ENCODE assay signal across 21 cellular contexts in genomic region chr3:70097084-70097483, GRCh38.
DNase-seq lines count a peak whose midpoint lies in the region; ATAC-seq and TF ChIP-seq lines count a peak whose summit lies in the region.
"Had no signal": no experiment of that assay in that cellular context is flagged by ENCODE, and none has a peak within 500 bp of the region (broad histone marks: within the 10 kb centered on the region; RNA-seq: fewer than 3 reads in every experiment).

No MANE protein-coding gene starts in this region.

- H3K4me3 ChIP-seq in SK-N-SH (ENCODE audit: low read depth in 2 of 2, low read length in 1 of 2), result no peak overlapping the region
- no peak overlapping the region for H3K4me3 ChIP-seq in epithelial cell of proximal tubule (ENCODE audit: low read depth, low read length)
- H3K4me3 ChIP-seq: K562 had no signal

- H3K27ac ChIP-seq in SK-N-SH (ENCODE audit: low read depth in 2 of 2, low read length in 1 of 2), result no peak overlapping the region
- H3K27ac ChIP-seq: 22Rv1, RWPE1 had no signal

- POLR2A ChIA-PET in SK-N-SH (lab: Yijun Ruan, JAX), result no interaction called here

- no peak for TF ChIP-seq CTCF in SK-N-SH (IDR thresholded peaks at IDR 0.05)
- peak; percentile 11 for TF ChIP-seq CTCF in epithelial cell of proximal tubule (conservative IDR thresholded peaks at IDR 0.05; ENCODE audit: low read depth, low read length)

- CTCF ChIA-PET in SK-N-SH (lab: Yijun Ruan, JAX), result interaction anchor here (1.2 to 8.6 kb wide), 3 partner anchors 8 to 260 kb away, joined by 4 to 114 read pairs (median 4); no protein-coding TSS in a partner anchor

- H3K9me2 ChIP-seq in SK-N-SH, result no peaks in the 10 kb centered on the region

- H2AFZ ChIP-seq in SK-N-SH (ENCODE audit: low read depth), result no peak overlapping the region

- DNase-seq in SK-N-SH (no peak), epithelial cell of proximal tubule (ENCODE audit: low read depth) (no peak), midbrain (lab: John Stamatoyannopoulos, UW) (peak; percentile 8), NCI-H748 (lab: John Stamatoyannopoulos, UW; ENCODE audit: unreplicated experiment) (no peak), NCI-H1105 treated with DMSO at 0.1 percent for 48 hours (lab: John Stamatoyannopoulos, UW) (no peak)
- DNase-seq in activated naive CD4-positive, alpha-beta T cell treated with anti-CD3 and anti-CD28 coated beads, Interleukin-2, amount 50 U/mL, for 16 hours, result no peak
- DNase-seq: ACHN, GOT3, HCEC 1CT, Kasumi-1, NCI-H1105, NCI-H146, NCI-H1930, NCI-H2107, NCI-H774, SHP77 had no signal

- TF ChIP-seq EP300 in SK-N-SH (IDR thresholded peaks at IDR 0.05; ENCODE audit: borderline replicate concordance in 1 of 2, low read depth in 1 of 2, low read length in 1 of 2), result no peak

- H3K79me2 ChIP-seq in SK-N-SH (ENCODE audit: insufficient read depth), result no peaks in the 10 kb centered on the region

- H3F3A ChIP-seq in SK-N-SH (replicated peaks; ENCODE audit: insufficient read depth), result no peaks in the 10 kb centered on the region

- H3K4me1 ChIP-seq in SK-N-SH (ENCODE audit: control insufficient read depth in 1 of 2, insufficient read depth in 2 of 2, low read depth in 1 of 2, low read length in 1 of 2), result no peaks in the 10 kb centered on the region

- H3K36me3 ChIP-seq in SK-N-SH (replicated peaks in 1 of 2; ENCODE audit: control insufficient read depth in 1 of 2, insufficient read depth in 2 of 2, low read length in 1 of 2), result no peaks in the 10 kb centered on the region

- WGBS in SK-N-SH (ENCODE audit: low lambda C conversion rate), result 89% methylated on average over 1 of the region's 1 CpG

- H3K9me3 ChIP-seq in SK-N-SH, result no peaks in the 10 kb centered on the region

- H4K20me1 ChIP-seq in SK-N-SH (ENCODE audit: insufficient read depth), result no peaks in the 10 kb centered on the region

- peak; percentile 11; the same call in 1 of the 2 replicates for TF ChIP-seq RAD21 in SK-N-SH (IDR thresholded peaks at IDR 0.05; ENCODE audit: low read length)

- no peak for ATAC-seq in SK-N-SH treated with all-trans-retinoic acid at 6 μM for 48 hours
- ATAC-seq: K562, Panc1 had no signal

- H3K4me2 ChIP-seq in SK-N-SH, result no peak overlapping the region

- no peaks in the 10 kb centered on the region for H3K27me3 ChIP-seq in SK-N-SH (ENCODE audit: insufficient read depth)

- H3K9ac ChIP-seq in SK-N-SH, result no peak overlapping the region

TF ChIP-seq in SK-N-SH, 30 proteins besides CTCF, POLR2A, EP300 and RAD21:
- TF ChIP-seq CHD2 (IDR thresholded peaks at IDR 0.05; ENCODE audit: low read length, partially characterized antibody), result no peak
- no peak for TF ChIP-seq FOXJ3 (CRISPR knock-in tag; IDR thresholded peaks at IDR 0.05)
- TF ChIP-seq MXI1 (IDR thresholded peaks at IDR 0.05; ENCODE audit: low read depth, low read length), result no peak
- TF ChIP-seq SMC3 (IDR thresholded peaks at IDR 0.05; ENCODE audit: low read depth, low read length), result no peak

TF ChIP-seq in SK-N-SH treated with all-trans-retinoic acid at 6 μM for 48 hours, 23 proteins besides CTCF, POLR2A, EP300 and RAD21:
- TF ChIP-seq, protein P1, sequence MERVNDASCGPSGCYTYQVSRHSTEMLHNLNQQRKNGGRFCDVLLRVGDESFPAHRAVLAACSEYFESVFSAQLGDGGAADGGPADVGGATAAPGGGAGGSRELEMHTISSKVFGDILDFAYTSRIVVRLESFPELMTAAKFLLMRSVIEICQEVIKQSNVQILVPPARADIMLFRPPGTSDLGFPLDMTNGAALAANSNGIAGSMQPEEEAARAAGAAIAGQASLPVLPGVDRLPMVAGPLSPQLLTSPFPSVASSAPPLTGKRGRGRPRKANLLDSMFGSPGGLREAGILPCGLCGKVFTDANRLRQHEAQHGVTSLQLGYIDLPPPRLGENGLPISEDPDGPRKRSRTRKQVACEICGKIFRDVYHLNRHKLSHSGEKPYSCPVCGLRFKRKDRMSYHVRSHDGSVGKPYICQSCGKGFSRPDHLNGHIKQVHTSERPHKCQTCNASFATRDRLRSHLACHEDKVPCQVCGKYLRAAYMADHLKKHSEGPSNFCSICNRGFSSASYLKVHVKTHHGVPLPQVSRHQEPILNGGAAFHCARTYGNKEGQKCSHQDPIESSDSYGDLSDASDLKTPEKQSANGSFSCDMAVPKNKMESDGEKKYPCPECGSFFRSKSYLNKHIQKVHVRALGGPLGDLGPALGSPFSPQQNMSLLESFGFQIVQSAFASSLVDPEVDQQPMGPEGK (CRISPR knock-in tag; IDR thresholded peaks at IDR 0.05; ENCODE audit: borderline replicate concordance), result no peak
- TF ChIP-seq OSR1 (CRISPR knock-in tag; IDR thresholded peaks at IDR 0.05) (no peak), PPARA (CRISPR knock-in tag; IDR thresholded peaks at IDR 0.05; ENCODE audit: borderline replicate concordance) (no peak), ZNF70 (CRISPR knock-in tag; IDR thresholded peaks at IDR 0.05) (no peak), POU6F1 (CRISPR knock-in tag; IDR thresholded peaks at IDR 0.05; ENCODE audit: borderline replicate concordance, low read depth) (no peak), ARNTL (CRISPR knock-in tag; IDR thresholded peaks at IDR 0.05; ENCODE audit: borderline replicate concordance, low read depth) (no peak), SNAI2 (CRISPR knock-in tag; IDR thresholded peaks at IDR 0.05) (no peak), ZNF8 (CRISPR knock-in tag; IDR thresholded peaks at IDR 0.05) (no peak), TCF4 (CRISPR knock-in tag; IDR thresholded peaks at IDR 0.05; ENCODE audit: borderline replicate concordance) (no peak), ZFP30 (CRISPR knock-in tag; IDR thresholded peaks at IDR 0.05) (no peak), GLIS3 (CRISPR knock-in tag; IDR thresholded peaks at IDR 0.05) (no peak), ISL1 (CRISPR knock-in tag; IDR thresholded peaks at IDR 0.05) (no peak), CSRNP3 (CRISPR knock-in tag; IDR thresholded peaks at IDR 0.05) (no peak)
- TF ChIP-seq, protein P2, sequence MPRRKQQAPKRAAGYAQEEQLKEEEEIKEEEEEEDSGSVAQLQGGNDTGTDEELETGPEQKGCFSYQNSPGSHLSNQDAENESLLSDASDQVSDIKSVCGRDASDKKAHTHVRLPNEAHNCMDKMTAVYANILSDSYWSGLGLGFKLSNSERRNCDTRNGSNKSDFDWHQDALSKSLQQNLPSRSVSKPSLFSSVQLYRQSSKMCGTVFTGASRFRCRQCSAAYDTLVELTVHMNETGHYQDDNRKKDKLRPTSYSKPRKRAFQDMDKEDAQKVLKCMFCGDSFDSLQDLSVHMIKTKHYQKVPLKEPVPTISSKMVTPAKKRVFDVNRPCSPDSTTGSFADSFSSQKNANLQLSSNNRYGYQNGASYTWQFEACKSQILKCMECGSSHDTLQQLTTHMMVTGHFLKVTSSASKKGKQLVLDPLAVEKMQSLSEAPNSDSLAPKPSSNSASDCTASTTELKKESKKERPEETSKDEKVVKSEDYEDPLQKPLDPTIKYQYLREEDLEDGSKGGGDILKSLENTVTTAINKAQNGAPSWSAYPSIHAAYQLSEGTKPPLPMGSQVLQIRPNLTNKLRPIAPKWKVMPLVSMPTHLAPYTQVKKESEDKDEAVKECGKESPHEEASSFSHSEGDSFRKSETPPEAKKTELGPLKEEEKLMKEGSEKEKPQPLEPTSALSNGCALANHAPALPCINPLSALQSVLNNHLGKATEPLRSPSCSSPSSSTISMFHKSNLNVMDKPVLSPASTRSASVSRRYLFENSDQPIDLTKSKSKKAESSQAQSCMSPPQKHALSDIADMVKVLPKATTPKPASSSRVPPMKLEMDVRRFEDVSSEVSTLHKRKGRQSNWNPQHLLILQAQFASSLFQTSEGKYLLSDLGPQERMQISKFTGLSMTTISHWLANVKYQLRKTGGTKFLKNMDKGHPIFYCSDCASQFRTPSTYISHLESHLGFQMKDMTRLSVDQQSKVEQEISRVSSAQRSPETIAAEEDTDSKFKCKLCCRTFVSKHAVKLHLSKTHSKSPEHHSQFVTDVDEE (CRISPR knock-in tag; IDR thresholded peaks at IDR 0.05), result no peak
